ENCODE assay signal across 8 cellular contexts in genomic region chr2:234288974-234289455, GRCh38.
DNase-seq lines count a peak whose midpoint lies in the region; ATAC-seq lines count a peak whose summit lies in the region.

No MANE protein-coding gene starts in this region.

- H3K27me3 ChIP-seq in iPS DF 6.9 (ENCODE audit: control insufficient read depth, insufficient read depth, low read length): no peaks in the 10 kb centered on the region

- peaks cover under 1% of the 10 kb centered on the region; the same call in 1 of the 2 replicates for H3K4me1 ChIP-seq in iPS DF 6.9 (ENCODE audit: control insufficient read depth, insufficient read depth, low read length)

- ATAC-seq in GM19328 (IDR thresholded peaks at IDR 0.05; ENCODE audit: unreplicated experiment) (no peak), GM21723 (IDR thresholded peaks at IDR 0.05; ENCODE audit: unreplicated experiment) (no peak)

- no peaks in the 10 kb centered on the region for H3K9me3 ChIP-seq in iPS DF 6.9 (ENCODE audit: control insufficient read depth, insufficient read depth, low read length)

- H3K27ac ChIP-seq in iPS DF 6.9 (ENCODE audit: low read length): no peak overlapping the region

- no CpG with 5 or more reads among the region's 13 CpGs for WGBS in iPS DF 6.9 (ENCODE audit: insufficient coverage, insufficient read length)

- H3K36me3 ChIP-seq in iPS DF 6.9 (ENCODE audit: control insufficient read depth, insufficient read depth, low read length): no peaks in the 10 kb centered on the region

- no peak overlapping the region for H3K4me3 ChIP-seq in iPS DF 6.9 (ENCODE audit: low read length)

- peak; percentile 83 for DNase-seq in DMS53 (lab: John Stamatoyannopoulos, UW)
- peak; percentile 40 for DNase-seq in LHCN-M2 (ENCODE audit: low read depth)
- DNase-seq in SKM-1 treated with dmso at 0.1 percent for 144 hours (lab: John Stamatoyannopoulos, UW; ENCODE audit: unreplicated experiment): peak; percentile 10
- DNase-seq in amniotic epithelial cell (ENCODE audit: low read depth): peak; percentile 50
- DNase-seq in iPS DF 6.9 (ENCODE audit: low read depth, low spot score): peak; percentile 67
- peak in 3 of 4 experiments; percentile 39 to 62 (median 57) for DNase-seq in stimulated activated CD4-positive, alpha-beta T cell treated with anti-CD3 and anti-CD28 coated beads, Interleukin-1b, Interleukin-23, amount 100 ng/mL, for 24 hours (ENCODE audit: low read depth in 4 of 4, low spot score in 1 of 4)

Comparison
In these comparisons a context has a peak if more than half of its experiments do, and no peak if none do; other contexts are left out.
1. DNase-seq: peak in every context shown above with its lines; median percentile 83 in DMS53; 67 in iPS DF 6.9; 57 in stimulated activated CD4-positive, alpha-beta T cell treated with anti-CD3 and anti-CD28 coated beads, Interleukin-1b, Interleukin-23, amount 100 ng/mL, for 24 hours; 50 in amniotic epithelial cell; 40 in LHCN-M2; 10 in SKM-1 treated with dmso at 0.1 percent for 144 hours.